8 cellular contexts compared by ENCODE assay signal in the genomic region with DNA sequence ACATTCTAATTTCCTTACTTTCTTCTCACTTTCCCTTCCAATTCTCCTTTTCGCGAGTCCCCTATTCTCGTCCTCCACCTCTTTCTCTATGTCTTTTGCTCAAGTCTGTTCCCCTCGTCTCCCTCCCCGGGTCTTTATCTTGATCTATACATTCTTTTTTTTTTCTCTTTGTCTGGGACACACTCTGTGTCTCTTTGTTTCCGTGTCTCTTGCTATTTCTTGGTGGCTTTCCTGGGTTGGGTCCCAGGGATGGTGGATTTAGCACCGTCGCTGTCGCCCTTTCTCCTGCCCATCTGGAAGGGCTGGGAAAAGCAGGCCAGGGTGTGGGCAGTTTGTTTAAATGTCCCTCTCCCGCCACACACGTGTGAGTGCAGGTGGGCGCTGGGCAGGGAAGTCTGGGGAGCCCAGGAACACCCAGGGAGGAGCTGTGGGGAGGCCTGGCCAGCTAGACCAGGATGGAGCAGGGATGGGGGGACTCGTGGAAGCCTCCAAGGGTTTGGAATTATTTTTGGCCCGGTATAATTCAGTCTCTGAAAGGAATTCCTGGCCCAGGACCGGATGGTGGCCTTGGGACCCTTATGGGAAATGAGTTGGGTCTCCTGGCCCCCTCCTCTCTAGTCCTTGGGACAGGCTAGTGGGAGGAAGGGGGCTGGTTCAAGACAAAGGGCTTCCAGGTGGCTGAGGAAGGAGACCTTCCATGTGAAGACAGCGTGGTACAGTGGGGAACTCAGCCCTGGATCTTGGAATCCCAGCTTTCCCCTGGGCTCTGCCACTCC. TPM values are rescaled to one million over a fixed set of nuclear protein-coding genes. Genes with fewer than 3 reads are reported as not detected.
A peak's percentile ranks its signal among the peaks of the same experiment; 100 is the strongest.
DNase-seq lines count a peak whose midpoint lies in the region; ATAC-seq and TF ChIP-seq lines count a peak whose summit lies in the region.

No MANE protein-coding gene starts in this region.

- H3K27me3 Mint-ChIP-seq in Caco-2 (ENCODE audit: insufficient read depth, unreplicated experiment), result no peaks in the 10 kb centered on the region

- no peaks in the 10 kb centered on the region for H3K27me3 ChIP-seq in Caco-2 (replicated peaks; ENCODE audit: control insufficient read depth, insufficient read depth, low read length)
- no peaks in the 10 kb centered on the region for H3K27me3 ChIP-seq in parathyroid adenoma (ENCODE audit: control insufficient read depth, insufficient read depth, low read length)

- BruUV-seq in Caco-2 (replicated peaks; lab: Mats Ljungman, UMichigan), result no TSS peak

- peak overlapping the region; percentile 48 for H3K4me3 ChIP-seq in Caco-2 (ENCODE audit: low read depth, low read length)
- no peak overlapping the region for H3K4me3 ChIP-seq in SK-N-MC
- H3K4me3 ChIP-seq in foreskin fibroblast (ENCODE audit: low read depth in 1 of 2, low read length in 2 of 2), result peak overlapping the region; percentile 54 to 59
- H3K4me3 ChIP-seq in parathyroid adenoma (ENCODE audit: low read depth, low read length), result no peak overlapping the region

- peaks cover 13% of the 10 kb centered on the region for H3K36me3 Mint-ChIP-seq in Caco-2 (ENCODE audit: insufficient read depth, unreplicated experiment)

- H3K9me3 ChIP-seq in Caco-2, result no peaks in the 10 kb centered on the region
- no peaks in the 10 kb centered on the region for H3K9me3 ChIP-seq in SK-N-MC (ENCODE audit: low read depth, low read length)
- H3K9me3 ChIP-seq in parathyroid adenoma (ENCODE audit: control insufficient read depth, low read length), result no peaks in the 10 kb centered on the region

- no peaks in the 10 kb centered on the region for H3K36me3 ChIP-seq in Caco-2 (ENCODE audit: control insufficient read depth, insufficient read depth, low read length)
- H3K36me3 ChIP-seq in SK-N-MC (ENCODE audit: insufficient read depth, low read length), result no peaks in the 10 kb centered on the region
- H3K36me3 ChIP-seq in parathyroid adenoma (ENCODE audit: control insufficient read depth, insufficient read depth, low read length), result no peaks in the 10 kb centered on the region

- no peak for TF ChIP-seq CTCF in Caco-2 (IDR thresholded peaks at IDR 0.05; ENCODE audit: insufficient read depth in 1 of 2, low read depth in 1 of 2, low read length in 1 of 2, severe bottlenecking in 1 of 2, unreplicated experiment in 1 of 2)
- no peak for TF ChIP-seq CTCF in foreskin fibroblast (IDR thresholded peaks at IDR 0.05; ENCODE audit: low read depth, low read length)
- no peak for TF ChIP-seq CTCF in parathyroid adenoma (IDR thresholded peaks at IDR 0.05)

- peak overlapping the region; percentile 23; the same call in 1 of the 2 replicates for H3K27ac ChIP-seq in SK-N-MC
- peak overlapping the region; percentile 6 for H3K27ac ChIP-seq in parathyroid adenoma

- peak overlapping the region; percentile 60 for H3K4me2 ChIP-seq in parathyroid adenoma (ENCODE audit: low read length)

- peak overlapping the region; percentile 93 for H3K4me3 Mint-ChIP-seq in Caco-2 (ENCODE audit: unreplicated experiment)

- no peak for DNase-seq in Caco-2
- DNase-seq in SK-N-MC (ENCODE audit: low read depth, low spot score), result no peak
- no peak for DNase-seq in foreskin fibroblast
- DNase-seq in activated gamma-delta T cell (lab: John Stamatoyannopoulos, UW), result no peak
- DNase-seq in NCI-H1048 (lab: John Stamatoyannopoulos, UW), result no peak
- DNase-seq in COLO668 (lab: John Stamatoyannopoulos, UW; ENCODE audit: unreplicated experiment), result no peak

- no peak for ATAC-seq in HG03469 (IDR thresholded peaks at IDR 0.05; ENCODE audit: unreplicated experiment)

- H3K9ac ChIP-seq in SK-N-MC (ENCODE audit: insufficient read length) (no peak overlapping the region), parathyroid adenoma (no peak overlapping the region)

- H3K4me1 ChIP-seq in Caco-2 (peaks cover 20% of the 10 kb centered on the region), parathyroid adenoma (no peaks in the 10 kb centered on the region)

- H3K9me3 Mint-ChIP-seq in Caco-2 (ENCODE audit: unreplicated experiment), result no peaks in the 10 kb centered on the region

- H2AFZ ChIP-seq in parathyroid adenoma, result peak overlapping the region; percentile 25

- H3K4me1 Mint-ChIP-seq in Caco-2 (ENCODE audit: low read depth, unreplicated experiment), result peaks cover 19% of the 10 kb centered on the region

- H3K79me2 ChIP-seq in parathyroid adenoma, result no peaks in the 10 kb centered on the region

- CTCF ChIA-PET in Caco-2 (lab: Charles Lee), result interaction anchor here (1.0 to 1.5 kb wide), 2 partner anchors 10 to 14 kb away, joined by 3 read pairs; no protein-coding TSS in a partner anchor

- peak overlapping the region; percentile 97 for H3K27ac Mint-ChIP-seq in Caco-2 (ENCODE audit: unreplicated experiment)

- intact Hi-C loops in Caco-2 (cut with micrococcal nuclease; ENCODE audit: unreplicated experiment), result no loop called here

- POLR2A ChIA-PET in Caco-2 (lab: Charles Lee), result interaction anchor here (1.0 kb wide), 1 partner anchor 9 kb away, joined by 6 read pairs; no protein-coding TSS in a partner anchor

RNA-seq across cellular contexts. Expression of a gene that starts 9.5 kb away (rescaled TPM):
- total RNA-seq in Caco-2 (2022), result 13.7 and 18.0 TPM in 2 replicates

RNA-seq across cellular contexts. Expression of a gene that starts 37.8 kb away (rescaled TPM):
- total RNA-seq in Caco-2 (2022), result 9.1 and 9.5 TPM in 2 replicates

Comparison
In these comparisons a context has a peak if more than half of its experiments do, and no peak if none do; other contexts are left out.
1. H3K4me3 ChIP-seq: peak in Caco-2 (single experiment) and foreskin fibroblast (2 of 2); none in SK-N-MC (single experiment) and parathyroid adenoma (single experiment).